In genomic region chr1:247298124-247298481, GRCh38 we compare ENCODE assay signal across 22 cellular contexts. TPM values are rescaled to one million over a fixed set of nuclear protein-coding genes. Genes with fewer than 3 reads are reported as not detected.
"Had no signal": no experiment of that assay in that cellular context is flagged by ENCODE, and none has a peak within 500 bp of the region (broad histone marks: within the 10 kb centered on the region; RNA-seq: fewer than 3 reads in every experiment).

No MANE protein-coding gene starts in this region.

- H3K9me3 Mint-ChIP-seq: activated CD4-positive, alpha-beta T cell treated with anti-CD3 and anti-CD28 coated beads, Interleukin-2, amount 10 ng/mL, durations not matched to agents 7 days and 5 days; activated naive CD4-positive, alpha-beta T cell treated with anti-CD3 and anti-CD28 coated beads, Interleukin-2, amount 50 U/mL, for 72 hours; stimulated activated naive B cell treated with anti-CD40 and anti-IgM and Interleukin-4, amounts not matched to agents 10 μg/mL and 1 μg/mL and 100 μg/mL, for 72 hours; T-cell had no signal

- H3K4me2 ChIP-seq: smooth muscle cell had no signal

- H3K4me1 Mint-ChIP-seq: stimulated activated naive B cell treated with anti-CD40 and anti-IgM and Interleukin-4, amounts not matched to agents 10 μg/mL and 1 μg/mL and 100 μg/mL, for 72 hours had no signal

- ATAC-seq: activated naive CD4-positive, alpha-beta T cell treated with anti-CD3 and anti-CD28 coated beads, Interleukin-2, amount 50 U/mL, for 72 hours; body of pancreas; esophagus mucosa; gastrocnemius medialis; left lung; naive thymus-derived CD4-positive, alpha-beta T cell; pancreas; right lobe of liver; SK-N-SH treated with all-trans-retinoic acid at 6 μM for 48 hours; stimulated activated naive B cell treated with anti-CD40 and anti-IgM and Interleukin-4, amounts not matched to agents 10 μg/mL and 1 μg/mL and 100 μg/mL, for 72 hours had no signal

- DNase-seq: activated CD4-positive, alpha-beta T cell treated with anti-CD3 and anti-CD28 coated beads, Interleukin-2, amount 10 ng/mL, durations not matched to agents 7 days and 5 days; activated CD8-positive, alpha-beta memory T cell treated with anti-CD3 and anti-CD28 coated beads for 24 hours; activated gamma-delta T cell; body of pancreas; central memory CD4-positive, alpha-beta T cell; gastrocnemius medialis; kidney; left lung; naive thymus-derived CD4-positive, alpha-beta T cell; pancreas; right lobe of liver; stimulated activated CD4-positive, alpha-beta T cell treated with anti-CD3 and anti-CD28 coated beads, Interleukin-4, amount 100 ng/mL, for 24 hours; stimulated activated naive B cell treated with anti-CD40 and anti-IgM and Interleukin-4, amounts not matched to agents 10 μg/mL and 1 μg/mL and 100 μg/mL, for 72 hours; T-cell had no signal

- H3K4me3 Mint-ChIP-seq: activated CD4-positive, alpha-beta T cell treated with anti-CD3 and anti-CD28 coated beads, Interleukin-2, amount 10 ng/mL, durations not matched to agents 7 days and 5 days; naive thymus-derived CD4-positive, alpha-beta T cell; stimulated activated naive B cell treated with anti-CD40 and anti-IgM and Interleukin-4, amounts not matched to agents 10 μg/mL and 1 μg/mL and 100 μg/mL, for 72 hours; T-cell had no signal

- H3K27ac Mint-ChIP-seq: activated CD4-positive, alpha-beta T cell treated with anti-CD3 and anti-CD28 coated beads, Interleukin-2, amount 10 ng/mL, durations not matched to agents 7 days and 5 days; activated naive CD4-positive, alpha-beta T cell treated with anti-CD3 and anti-CD28 coated beads, Interleukin-2, amount 50 U/mL, for 72 hours; naive thymus-derived CD4-positive, alpha-beta T cell; stimulated activated naive B cell treated with anti-CD40 and anti-IgM and Interleukin-4, amounts not matched to agents 10 μg/mL and 1 μg/mL and 100 μg/mL, for 72 hours had no signal

- H3K27me3 Mint-ChIP-seq: activated CD4-positive, alpha-beta T cell treated with anti-CD3 and anti-CD28 coated beads, Interleukin-2, amount 10 ng/mL, durations not matched to agents 7 days and 5 days; stimulated activated naive B cell treated with anti-CD40 and anti-IgM and Interleukin-4, amounts not matched to agents 10 μg/mL and 1 μg/mL and 100 μg/mL, for 72 hours; T-cell had no signal

- H3K36me3 ChIP-seq: right lobe of liver had no signal

- H3K27ac ChIP-seq: body of pancreas, gastrocnemius medialis, left lung, neutrophil, pancreas, right lobe of liver, thoracic aorta had no signal

- H3K4me1 ChIP-seq: body of pancreas, gastrocnemius medialis, left lung, pancreas, right lobe of liver had no signal

- H3K27me3 ChIP-seq: body of pancreas, gastrocnemius medialis, left lung, neutrophil, pancreas, right lobe of liver had no signal

- H3K4me3 ChIP-seq: body of pancreas, gastrocnemius medialis, left lung, pancreas, right lobe of liver, smooth muscle cell, thoracic aorta had no signal

RNA-seq across cellular contexts. Expression of gene VN1R5, which starts 42.2 kb away (rescaled TPM):
- total RNA-seq: activated CD4-positive, alpha-beta T cell treated with anti-CD3 and anti-CD28 coated beads, Interleukin-2, amount 10 ng/mL, durations not matched to agents 7 days and 5 days; activated naive CD4-positive, alpha-beta T cell treated with anti-CD3 and anti-CD28 coated beads, Interleukin-2, amount 50 U/mL, for 72 hours; body of pancreas; esophagus mucosa; gastrocnemius medialis; kidney; left lung; lung microvascular endothelial cell; naive thymus-derived CD4-positive, alpha-beta T cell; pancreas; right lobe of liver; smooth muscle cell; T-cell; thoracic aorta; ureter had no signal
- polyA plus RNA-seq: naive thymus-derived CD4-positive, alpha-beta T cell; pancreas; smooth muscle cell had no signal
